In genomic region chr2:176291335-176291734, GRCh38 we compare ENCODE assay signal across 25 cellular contexts. TPM values are rescaled to one million over a fixed set of nuclear protein-coding genes. Genes with fewer than 3 reads are reported as not detected.
DNase-seq lines count a peak whose midpoint lies in the region; ATAC-seq and TF ChIP-seq lines count a peak whose summit lies in the region.
"Had no signal": no experiment of that assay in that cellular context is flagged by ENCODE, and none has a peak within 500 bp of the region (broad histone marks: within the 10 kb centered on the region; RNA-seq: fewer than 3 reads in every experiment).

No MANE protein-coding gene starts in this region.

- TF ChIP-seq CTCF in fibroblast of villous mesenchyme (IDR thresholded peaks at IDR 0.05; ENCODE audit: insufficient read depth, low read depth, low read length), result no peak

- intact Hi-C loops in activated CD4-positive, alpha-beta T cell treated with anti-CD3 and anti-CD28 coated beads, Interleukin-2, amount 10 ng/mL, durations not matched to agents 24 days and 14 days (cut with micrococcal nuclease), result no loop called here

- peak overlapping the region; percentile 21 for H3K4me3 Mint-ChIP-seq in activated CD4-positive, alpha-beta T cell treated with anti-CD3 and anti-CD28 coated beads, Interleukin-2, amount 10 ng/mL, durations not matched to agents 24 days and 14 days
- H3K4me3 Mint-ChIP-seq: B cell, mesothelial cell of epicardium, natural killer cell had no signal

- ATAC-seq in HG03159 (IDR thresholded peaks at IDR 0.05; ENCODE audit: unreplicated experiment), result peak; percentile 29
- ATAC-seq: natural killer cell had no signal

- H3K36me3 Mint-ChIP-seq in activated CD4-positive, alpha-beta T cell treated with anti-CD3 and anti-CD28 coated beads, Interleukin-2, amount 10 ng/mL, durations not matched to agents 24 days and 14 days (ENCODE audit: low read depth), result peaks cover 9% of the 10 kb centered on the region
- H3K36me3 Mint-ChIP-seq: natural killer cell had no signal

- H3K4me1 Mint-ChIP-seq in activated CD4-positive, alpha-beta T cell treated with anti-CD3 and anti-CD28 coated beads, Interleukin-2, amount 10 ng/mL, durations not matched to agents 24 days and 14 days, result peaks cover 26% of the 10 kb centered on the region

- DNase-seq in activated CD4-positive, alpha-beta T cell treated with anti-CD3 and anti-CD28 coated beads, Interleukin-2, amount 10 ng/mL, durations not matched to agents 24 days and 14 days, result no peak
- no peak for DNase-seq in activated CD4-positive, alpha-beta T cell treated with anti-CD3 and anti-CD28 coated beads for 48 hours
- DNase-seq in fibroblast of villous mesenchyme (ENCODE audit: low read depth), result peak; percentile 20
- DNase-seq in cerebellar cortex (ENCODE audit: low spot score), result no peak
- no peak for DNase-seq in stimulated activated CD4-positive, alpha-beta T cell treated with anti-CD3 and anti-CD28 coated beads, Interleukin-12 subunit alpha, Interleukin-12 subunit beta, amount 100 ng/mL, for 4 hours
- no peak for DNase-seq in NCI-H1694 (lab: John Stamatoyannopoulos, UW)
- DNase-seq: activated CD4-positive, CD25-positive, alpha-beta regulatory T cell; activated CD8-positive, alpha-beta memory T cell treated with anti-CD3 and anti-CD28 coated beads for 24 hours; amygdala; effector CD4-positive, alpha-beta T cell; glutamatergic neuron; IMR-90; natural killer cell; NCI-H1092; NCI-H1930; NCI-H748 treated with DMSO at 0.1 percent for 48 hours; pancreas; small intestine; stimulated activated CD4-positive, alpha-beta T cell treated with anti-CD3 and anti-CD28 coated beads, Interleukin-1b, Interleukin-23, amount 100 ng/mL, for 48 hours; T-cell; transverse colon had no signal

- peak overlapping the region; percentile 43; the same call in 1 of the 2 replicates for H3K4me3 ChIP-seq in GM08714 (ENCODE audit: low read length)
- no peak overlapping the region for H3K4me3 ChIP-seq in fibroblast of villous mesenchyme (ENCODE audit: low read depth, low read length)
- H3K4me3 ChIP-seq: pancreas, transverse colon had no signal

- peaks cover 3% of the 10 kb centered on the region for H3K9me3 Mint-ChIP-seq in activated CD4-positive, alpha-beta T cell treated with anti-CD3 and anti-CD28 coated beads, Interleukin-2, amount 10 ng/mL, durations not matched to agents 24 days and 14 days
- H3K9me3 Mint-ChIP-seq: natural killer cell, T-cell had no signal

- no peaks in the 10 kb centered on the region for H3K27me3 Mint-ChIP-seq in activated CD4-positive, alpha-beta T cell treated with anti-CD3 and anti-CD28 coated beads, Interleukin-2, amount 10 ng/mL, durations not matched to agents 24 days and 14 days
- H3K27me3 Mint-ChIP-seq: B cell, T-cell had no signal

- peak overlapping the region; percentile 38 for H3K27ac Mint-ChIP-seq in activated CD4-positive, alpha-beta T cell treated with anti-CD3 and anti-CD28 coated beads, Interleukin-2, amount 10 ng/mL, durations not matched to agents 24 days and 14 days
- H3K27ac Mint-ChIP-seq: B cell, mesothelial cell of epicardium, T-cell had no signal

RNA-seq across cellular contexts. Expression of gene MTX2, which starts 22.1 kb away (rescaled TPM):
- 29.9 and 30.7 TPM in 2 replicates for total RNA-seq in activated CD4-positive, alpha-beta T cell treated with anti-CD3 and anti-CD28 coated beads, Interleukin-2, amount 10 ng/mL, durations not matched to agents 24 days and 14 days
- 12.2 and 16.8 TPM in 2 replicates for total RNA-seq in fibroblast of villous mesenchyme
